ENCODE assay signal across 12 cellular contexts in the genomic region with DNA sequence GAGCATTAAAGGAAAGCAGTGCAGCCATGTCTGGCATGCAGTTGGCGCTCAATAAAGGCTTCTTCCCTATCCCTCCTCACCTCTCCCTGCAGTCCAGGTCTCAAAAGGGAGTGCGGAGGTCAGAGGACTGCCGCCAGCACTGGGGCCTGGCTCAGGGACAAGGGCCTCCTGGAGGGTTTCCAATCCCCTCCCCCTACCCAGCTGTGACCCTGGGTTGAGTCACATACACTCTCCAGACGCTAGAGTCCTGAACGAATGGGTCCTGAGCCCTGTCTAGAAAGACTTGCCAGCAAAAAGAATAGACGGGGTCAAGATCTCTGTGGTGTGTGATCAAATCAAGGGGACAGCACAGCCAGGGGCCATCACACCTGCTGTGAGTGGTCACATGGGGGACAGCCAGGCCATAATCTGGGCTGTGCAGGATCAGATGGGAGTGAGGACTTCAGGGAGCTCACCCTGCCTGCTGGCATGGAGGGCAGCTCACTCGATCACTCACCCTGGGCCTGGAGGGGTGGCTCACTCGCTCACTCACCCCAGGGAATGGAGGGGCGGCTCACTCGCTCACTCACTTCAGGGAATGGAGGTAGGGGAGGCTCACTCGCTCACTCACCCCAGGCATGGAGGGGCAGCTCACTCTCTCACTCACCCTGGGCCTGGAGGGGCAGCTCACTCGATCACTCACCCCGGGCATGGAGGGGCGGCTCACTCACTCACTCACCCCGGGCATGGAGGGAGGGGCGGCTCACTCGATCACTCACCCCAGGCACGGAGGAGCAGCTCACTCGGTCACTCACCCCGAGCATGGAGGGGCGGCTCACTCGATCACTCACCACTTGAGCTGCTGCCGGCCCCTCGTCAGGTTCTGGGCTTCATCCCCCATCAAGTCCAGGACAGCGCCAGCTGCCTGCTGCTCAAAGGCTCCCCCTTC. TPM values are rescaled to one million over a fixed set of nuclear protein-coding genes. Genes with fewer than 3 reads are reported as not detected.
DNase-seq lines count a peak whose midpoint lies in the region; ATAC-seq and TF ChIP-seq lines count a peak whose summit lies in the region.
"Had no signal": no experiment of that assay in that cellular context is flagged by ENCODE, and none has a peak within 500 bp of the region (broad histone marks: within the 10 kb centered on the region; RNA-seq: fewer than 3 reads in every experiment).

No MANE protein-coding gene starts in this region.

- peaks cover 2% of the 10 kb centered on the region; the same call in 1 of the 2 replicates for H3K27me3 Mint-ChIP-seq in HFFc6 (ENCODE audit: insufficient read depth)
- H3K27me3 Mint-ChIP-seq: IgD-negative memory B cell had no signal

- no peak for DNase-seq in HFFc6
- DNase-seq in RWPE1 (ENCODE audit: low spot score): peak; percentile 32
- DNase-seq in fibroblast of the conjunctiva (ENCODE audit: low read depth): peak; percentile 20
- DNase-seq in psoas muscle: no peak
- no peak for DNase-seq in NCI-H1436 (lab: John Stamatoyannopoulos, UW)
- DNase-seq in stimulated activated CD4-positive, alpha-beta T cell treated with anti-CD3 and anti-CD28 coated beads, Interleukin-2, amount 100 ng/mL, for 48 hours: no peak
- no peak for DNase-seq in hippocampal formation (lab: John Stamatoyannopoulos, UW)
- DNase-seq: activated T-cell treated with anti-CD3 and anti-CD28 coated beads for 4 hours had no signal

- H3K27ac ChIP-seq in RWPE1 (peak overlapping the region; percentile 33), psoas muscle (no peak overlapping the region)

- H3K36me3 Mint-ChIP-seq in HFFc6 (ENCODE audit: low read depth): peaks cover 17% of the 10 kb centered on the region

- H3K36me3 ChIP-seq in psoas muscle (ENCODE audit: insufficient read depth in 1 of 2, low read depth in 1 of 2): peaks cover 6 to 98% of the 10 kb centered on the region in 2 donors

- H3K9me3 Mint-ChIP-seq in HFFc6: no peaks in the 10 kb centered on the region
- H3K9me3 Mint-ChIP-seq: IgD-negative memory B cell; T-helper 1 cell treated with Interleukin-12 subunit alpha and Interleukin-12 subunit beta and Interleukin-4 antibody, amounts not matched to agents 30 μg/mL and 1 μg/mL, for 36 hours had no signal

- H3K4me3 Mint-ChIP-seq in HFFc6: no peak overlapping the region
- H3K4me3 Mint-ChIP-seq: IgD-negative memory B cell; T-helper 1 cell treated with Interleukin-12 subunit alpha and Interleukin-12 subunit beta and Interleukin-4 antibody, amounts not matched to agents 30 μg/mL and 1 μg/mL, for 36 hours had no signal

- 76 to 79% (median 79%) methylated on average over 20 to 25 of the region's 25 CpGs for WGBS in psoas muscle, 3 donors

- no peak overlapping the region for H3K4me3 ChIP-seq in psoas muscle

- CTCF ChIA-PET in RWPE1 (lab: Yijun Ruan, JAX): interaction anchor here (0.5 to 0.9 kb wide), 2 partner anchors 12 to 1672 kb away, joined by 3 to 4 read pairs; no protein-coding TSS in a partner anchor

- ATAC-seq in psoas muscle: peak; percentile 27 to 51 (median 42)

- no peak for TF ChIP-seq CTCF in HFFc6 (IDR thresholded peaks at IDR 0.05)
- no peak for TF ChIP-seq CTCF in RWPE1 (conservative IDR thresholded peaks at IDR 0.05; ENCODE audit: low read depth)
- no peak for TF ChIP-seq CTCF in psoas muscle (IDR thresholded peaks at IDR 0.05)

- H3K4me1 Mint-ChIP-seq in HFFc6 (ENCODE audit: low read depth): peaks cover 12% of the 10 kb centered on the region
- H3K4me1 Mint-ChIP-seq: IgD-negative memory B cell had no signal

- H3K27me3 ChIP-seq in psoas muscle (ENCODE audit: insufficient read depth in 3 of 3, low read length in 2 of 3): peaks cover 0 to 2% (median 0%) of the 10 kb centered on the region in 3 donors

- POLR2A ChIA-PET in RWPE1 (lab: Yijun Ruan, JAX; ENCODE audit: low non-redundant PET): no interaction called here

- H3K27ac Mint-ChIP-seq in HFFc6: peak overlapping the region; percentile 19; the same call in 1 of the 2 replicates
- H3K27ac Mint-ChIP-seq: T-helper 1 cell treated with Interleukin-12 subunit alpha and Interleukin-12 subunit beta and Interleukin-4 antibody, amounts not matched to agents 30 μg/mL and 1 μg/mL, for 36 hours had no signal

- H3K4me1 ChIP-seq in psoas muscle: no peaks in the 10 kb centered on the region

- intact Hi-C loops in psoas muscle (cut with DNase I): no loop called here

- H3K9me3 ChIP-seq in psoas muscle: no peaks in the 10 kb centered on the region

RNA-seq across cellular contexts. Expression of gene CFAP73, which starts 12.8 kb away (rescaled TPM):
- under 1 TPM in 1 of 6 experiments, not detected in 5; 0.17 TPM for total RNA-seq in HFFc6 (2021; fragmentation: NEBNext Ultra II Directional; extraction: Animal tissue kit (Norgen Biotek cat#: 25700))
- not detected for total RNA-seq in psoas muscle
- under 1 TPM; 0.17 to 0.35 (median 0.30) TPM for polyA plus RNA-seq in psoas muscle
- total RNA-seq: pulmonary artery endothelial cell had no signal
- polyA plus RNA-seq: IgD-negative memory B cell, keratinocyte had no signal

RNA-seq across cellular contexts. Expression of gene DDX54, which starts 22.9 kb away (rescaled TPM):
- total RNA-seq in HFFc6 (2021; fragmentation: NEBNext Ultra II Directional; extraction: Animal tissue kit (Norgen Biotek cat#: 25700)): 10 to 100 TPM; 60.1 to 71.0 (median 61.9) TPM
- total RNA-seq in psoas muscle: 10 to 100 TPM; 61.9 to 93.5 (median 81.5) TPM
- polyA plus RNA-seq in psoas muscle: 10 to 100 TPM; 53.6 to 88.7 (median 53.7) TPM

RNA-seq across cellular contexts. Expression of gene RITA1, which starts 23.2 kb away (rescaled TPM):
- total RNA-seq in HFFc6 (2021; fragmentation: NEBNext Ultra II Directional; extraction: Animal tissue kit (Norgen Biotek cat#: 25700)): 10 to 100 TPM; 18.0 to 20.9 (median 18.7) TPM
- total RNA-seq in psoas muscle: 10 to 100 TPM; 13.0 to 19.4 (median 14.7) TPM
- 10 to 100 TPM; 13.7 to 28.5 (median 15.5) TPM for polyA plus RNA-seq in psoas muscle

RNA-seq across cellular contexts. Expression of gene RASAL1, which starts 26.8 kb away (rescaled TPM):
- total RNA-seq in HFFc6 (2021; fragmentation: NEBNext Ultra II Directional; extraction: Animal tissue kit (Norgen Biotek cat#: 25700)): not detected
- under 1 TPM in 1 of 4 donors, not detected in 3; 0.89 TPM for total RNA-seq in psoas muscle
- polyA plus RNA-seq in psoas muscle: not detected
- total RNA-seq: pulmonary artery endothelial cell had no signal
- polyA plus RNA-seq: IgD-negative memory B cell had no signal

RNA-seq across cellular contexts. Expression of gene TPCN1, which starts 58.9 kb away (rescaled TPM):
- total RNA-seq in HFFc6 (2021; fragmentation: NEBNext Ultra II Directional; extraction: Animal tissue kit (Norgen Biotek cat#: 25700)): 10 to 100 TPM; 19.0 to 33.3 (median 20.6) TPM
- total RNA-seq in psoas muscle: 10 to 100 TPM; 24.9 to 36.2 (median 27.0) TPM
- 10 to 100 TPM in 2 of 3 donors, 1 to 10 TPM in 1; 7.6 to 33.7 (median 18.2) TPM for polyA plus RNA-seq in psoas muscle

Comparison
In these comparisons a context has a peak if more than half of its experiments do, and no peak if none do; other contexts are left out.
1. DNase-seq: peak in RWPE1 (single experiment) and fibroblast of the conjunctiva (single experiment); none in HFFc6 (single experiment), psoas muscle (0 of 2), NCI-H1436 (single experiment), stimulated activated CD4-positive, alpha-beta T cell treated with anti-CD3 and anti-CD28 coated beads, Interleukin-2, amount 100 ng/mL, for 48 hours (0 of 2) and hippocampal formation (0 of 2).